ENCODE assay signal across 1 cellular context in genomic region chr2:111101592-111101991, GRCh38.
TF ChIP-seq lines count a peak whose summit lies in the region.

No MANE protein-coding gene starts in this region.

TF ChIP-seq in GM12878, 131 proteins besides CTCF, POLR2A, EP300 and RAD21 (continued from another document):
- TF ChIP-seq E2F8 (IDR thresholded peaks at IDR 0.05; ENCODE audit: low read depth, partially characterized antibody) (no peak), WRNIP1 (IDR thresholded peaks at IDR 0.05; ENCODE audit: borderline replicate concordance, low read depth, low read length) (no peak), IRF4 (IDR thresholded peaks at IDR 0.05; ENCODE audit: low read depth, low read length) (no peak), ETV6 (conservative IDR thresholded peaks at IDR 0.05 in 1 of 2, IDR thresholded peaks at IDR 0.05 in 1 of 2; ENCODE audit: borderline replicate concordance in 1 of 2, low read depth in 1 of 2) (no peak), ZNF24 (IDR thresholded peaks at IDR 0.05) (no peak), SREBF1 (IDR thresholded peaks at IDR 0.05; ENCODE audit: low read length) (no peak), BCLAF1 (IDR thresholded peaks at IDR 0.05) (no peak), ASH2L (IDR thresholded peaks at IDR 0.05; ENCODE audit: borderline replicate concordance, low read depth) (no peak), POLR2AphosphoS2 (IDR thresholded peaks at IDR 0.05; ENCODE audit: low read depth, low read length) (no peak), HDAC2 (IDR thresholded peaks at IDR 0.05) (no peak)
TF ChIP-seq in GM12878: peak in this region for 0.
